ENCODE assay signal across 3 cellular contexts in the genomic region with DNA sequence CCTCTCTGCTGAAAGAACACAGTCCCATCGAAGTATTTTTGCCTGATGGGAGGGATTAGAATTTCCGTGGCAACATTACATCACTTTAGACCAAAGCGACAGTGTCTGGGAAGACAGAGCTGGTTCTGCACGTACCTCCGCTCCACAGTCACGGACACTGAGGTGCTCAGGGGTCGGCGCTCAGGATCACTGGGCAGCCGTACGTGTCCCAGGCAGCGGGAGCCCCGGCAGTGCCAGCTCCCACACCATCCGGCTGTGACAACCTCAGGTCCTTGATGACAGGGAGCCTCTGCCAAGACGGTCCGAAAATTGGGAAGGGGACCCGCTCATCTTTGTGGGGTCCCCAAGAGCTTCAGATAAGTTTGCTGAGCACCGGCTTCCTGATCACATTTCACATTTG.
TF ChIP-seq lines count a peak whose summit lies in the region.

No MANE protein-coding gene starts in this region.

TF ChIP-seq in A549, 52 proteins besides CTCF, POLR2A, EP300 and RAD21:
- TF ChIP-seq ZC3H11A (IDR thresholded peaks at IDR 0.05) (no peak), JUNB (IDR thresholded peaks at IDR 0.05) (no peak), KDM5A (IDR thresholded peaks at IDR 0.05) (no peak), SMC3 (IDR thresholded peaks at IDR 0.05) (no peak), ESRRA (IDR thresholded peaks at IDR 0.05; ENCODE audit: borderline replicate concordance, low read length) (no peak), HOXA7 (CRISPR knock-in tag; IDR thresholded peaks at IDR 0.05) (no peak), TP53 (CRISPR knock-in tag; IDR thresholded peaks at IDR 0.05) (no peak), EHF (CRISPR knock-in tag; IDR thresholded peaks at IDR 0.05) (no peak), RCOR1 (IDR thresholded peaks at IDR 0.05; ENCODE audit: low read depth, low read length) (no peak), HDAC2 (IDR thresholded peaks at IDR 0.05) (no peak), JUN (IDR thresholded peaks at IDR 0.05) (no peak), POLR2AphosphoS2 (conservative IDR thresholded peaks at IDR 0.05; ENCODE audit: low read length) (no peak), CHD2 (IDR thresholded peaks at IDR 0.05; ENCODE audit: low read length, partially characterized antibody) (no peak), PHF8 (IDR thresholded peaks at IDR 0.05; ENCODE audit: borderline replicate concordance, low read depth) (no peak)
- TF ChIP-seq, protein P1, sequence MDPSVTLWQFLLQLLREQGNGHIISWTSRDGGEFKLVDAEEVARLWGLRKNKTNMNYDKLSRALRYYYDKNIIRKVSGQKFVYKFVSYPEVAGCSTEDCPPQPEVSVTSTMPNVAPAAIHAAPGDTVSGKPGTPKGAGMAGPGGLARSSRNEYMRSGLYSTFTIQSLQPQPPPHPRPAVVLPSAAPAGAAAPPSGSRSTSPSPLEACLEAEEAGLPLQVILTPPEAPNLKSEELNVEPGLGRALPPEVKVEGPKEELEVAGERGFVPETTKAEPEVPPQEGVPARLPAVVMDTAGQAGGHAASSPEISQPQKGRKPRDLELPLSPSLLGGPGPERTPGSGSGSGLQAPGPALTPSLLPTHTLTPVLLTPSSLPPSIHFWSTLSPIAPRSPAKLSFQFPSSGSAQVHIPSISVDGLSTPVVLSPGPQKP (IDR thresholded peaks at IDR 0.05; ENCODE audit: low read depth, low read length), result no peak
- TF ChIP-seq, protein P2, sequence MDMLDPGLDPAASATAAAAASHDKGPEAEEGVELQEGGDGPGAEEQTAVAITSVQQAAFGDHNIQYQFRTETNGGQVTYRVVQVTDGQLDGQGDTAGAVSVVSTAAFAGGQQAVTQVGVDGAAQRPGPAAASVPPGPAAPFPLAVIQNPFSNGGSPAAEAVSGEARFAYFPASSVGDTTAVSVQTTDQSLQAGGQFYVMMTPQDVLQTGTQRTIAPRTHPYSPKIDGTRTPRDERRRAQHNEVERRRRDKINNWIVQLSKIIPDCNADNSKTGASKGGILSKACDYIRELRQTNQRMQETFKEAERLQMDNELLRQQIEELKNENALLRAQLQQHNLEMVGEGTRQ (IDR thresholded peaks at IDR 0.05), result no peak
- TF ChIP-seq, protein P3, sequence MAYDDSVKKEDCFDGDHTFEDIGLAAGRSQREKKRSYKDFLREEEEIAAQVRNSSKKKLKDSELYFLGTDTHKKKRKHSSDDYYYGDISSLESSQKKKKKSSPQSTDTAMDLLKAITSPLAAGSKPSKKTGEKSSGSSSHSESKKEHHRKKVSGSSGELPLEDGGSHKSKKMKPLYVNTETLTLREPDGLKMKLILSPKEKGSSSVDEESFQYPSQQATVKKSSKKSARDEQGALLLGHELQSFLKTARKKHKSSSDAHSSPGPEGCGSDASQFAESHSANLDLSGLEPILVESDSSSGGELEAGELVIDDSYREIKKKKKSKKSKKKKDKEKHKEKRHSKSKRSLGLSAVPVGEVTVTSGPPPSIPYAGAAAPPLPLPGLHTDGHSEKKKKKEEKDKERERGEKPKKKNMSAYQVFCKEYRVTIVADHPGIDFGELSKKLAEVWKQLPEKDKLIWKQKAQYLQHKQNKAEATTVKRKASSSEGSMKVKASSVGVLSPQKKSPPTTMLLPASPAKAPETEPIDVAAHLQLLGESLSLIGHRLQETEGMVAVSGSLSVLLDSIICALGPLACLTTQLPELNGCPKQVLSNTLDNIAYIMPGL (CRISPR knock-in tag; IDR thresholded peaks at IDR 0.05; ENCODE audit: borderline replicate concordance), result no peak
TF ChIP-seq in A549: peak in this region for 0.

TF ChIP-seq in IMR-90, 13 proteins besides CTCF, POLR2A, EP300 and RAD21:
- TF ChIP-seq CEBPB (IDR thresholded peaks at IDR 0.05; ENCODE audit: low read depth, low read length) (no peak), FOS (IDR thresholded peaks at IDR 0.05; ENCODE audit: low read depth, low read length) (no peak), NFE2L2 (IDR thresholded peaks at IDR 0.05; ENCODE audit: low read depth, low read length) (no peak), RFX5 (IDR thresholded peaks at IDR 0.05; ENCODE audit: low read depth, low read length) (no peak), CHD1 (IDR thresholded peaks at IDR 0.05; ENCODE audit: low read depth, low read length) (no peak), MXI1 (IDR thresholded peaks at IDR 0.05; ENCODE audit: borderline replicate concordance, low read depth, low read length) (no peak), BHLHE40 (IDR thresholded peaks at IDR 0.05; ENCODE audit: low read depth, low read length) (no peak), RCOR1 (IDR thresholded peaks at IDR 0.05; ENCODE audit: insufficient replicate concordance, low read length) (no peak), MAZ (IDR thresholded peaks at IDR 0.05; ENCODE audit: borderline replicate concordance, low read depth, low read length) (no peak), SMC3 (IDR thresholded peaks at IDR 0.05; ENCODE audit: low read depth, low read length) (no peak), MAFK (IDR thresholded peaks at IDR 0.05; ENCODE audit: low read depth, low read length) (no peak)
- TF ChIP-seq, protein P1 (IDR thresholded peaks at IDR 0.05; ENCODE audit: borderline replicate concordance, low read depth, low read length), result no peak
- TF ChIP-seq, protein P2 (IDR thresholded peaks at IDR 0.05; ENCODE audit: low read depth, low read length), result no peak

TF ChIP-seq in H1, 55 proteins besides CTCF, POLR2A, EP300 and RAD21:
- TF ChIP-seq CHD2 (IDR thresholded peaks at IDR 0.05; ENCODE audit: low read length), result no peak
TF ChIP-seq in H1: peak in this region for 0.
